In genomic region chr6:138677538-138677937, GRCh38 we compare ENCODE assay signal across 2 cellular contexts.
TF ChIP-seq lines count a peak whose summit lies in the region.

No MANE protein-coding gene starts in this region.

TF ChIP-seq in GM23338, 12 proteins besides CTCF, POLR2A, EP300 and RAD21:
- TF ChIP-seq ETS1 (IDR thresholded peaks at IDR 0.05) (no peak), NANOG (IDR thresholded peaks at IDR 0.05; ENCODE audit: borderline replicate concordance) (no peak), STAT1 (IDR thresholded peaks at IDR 0.05; ENCODE audit: unreplicated experiment) (no peak), EZH2phosphoT487 (IDR thresholded peaks at IDR 0.05; ENCODE audit: unreplicated experiment) (no peak), EZH2 (IDR thresholded peaks at IDR 0.05; ENCODE audit: low read depth, unreplicated experiment) (no peak), ZNF331 (CRISPR knock-in tag; IDR thresholded peaks at IDR 0.05; ENCODE audit: low read depth) (no peak), ZNF462 (CRISPR knock-in tag; IDR thresholded peaks at IDR 0.05) (no peak), ZNF114 (CRISPR knock-in tag; IDR thresholded peaks at IDR 0.05) (no peak), POLR2AphosphoS5 (IDR thresholded peaks at IDR 0.05; ENCODE audit: low read depth) (no peak), JUNB (IDR thresholded peaks at IDR 0.05; ENCODE audit: unreplicated experiment) (no peak), CREB1 (CRISPR knock-in tag; IDR thresholded peaks at IDR 0.05; ENCODE audit: low read depth) (no peak)
- TF ChIP-seq, protein P1, sequence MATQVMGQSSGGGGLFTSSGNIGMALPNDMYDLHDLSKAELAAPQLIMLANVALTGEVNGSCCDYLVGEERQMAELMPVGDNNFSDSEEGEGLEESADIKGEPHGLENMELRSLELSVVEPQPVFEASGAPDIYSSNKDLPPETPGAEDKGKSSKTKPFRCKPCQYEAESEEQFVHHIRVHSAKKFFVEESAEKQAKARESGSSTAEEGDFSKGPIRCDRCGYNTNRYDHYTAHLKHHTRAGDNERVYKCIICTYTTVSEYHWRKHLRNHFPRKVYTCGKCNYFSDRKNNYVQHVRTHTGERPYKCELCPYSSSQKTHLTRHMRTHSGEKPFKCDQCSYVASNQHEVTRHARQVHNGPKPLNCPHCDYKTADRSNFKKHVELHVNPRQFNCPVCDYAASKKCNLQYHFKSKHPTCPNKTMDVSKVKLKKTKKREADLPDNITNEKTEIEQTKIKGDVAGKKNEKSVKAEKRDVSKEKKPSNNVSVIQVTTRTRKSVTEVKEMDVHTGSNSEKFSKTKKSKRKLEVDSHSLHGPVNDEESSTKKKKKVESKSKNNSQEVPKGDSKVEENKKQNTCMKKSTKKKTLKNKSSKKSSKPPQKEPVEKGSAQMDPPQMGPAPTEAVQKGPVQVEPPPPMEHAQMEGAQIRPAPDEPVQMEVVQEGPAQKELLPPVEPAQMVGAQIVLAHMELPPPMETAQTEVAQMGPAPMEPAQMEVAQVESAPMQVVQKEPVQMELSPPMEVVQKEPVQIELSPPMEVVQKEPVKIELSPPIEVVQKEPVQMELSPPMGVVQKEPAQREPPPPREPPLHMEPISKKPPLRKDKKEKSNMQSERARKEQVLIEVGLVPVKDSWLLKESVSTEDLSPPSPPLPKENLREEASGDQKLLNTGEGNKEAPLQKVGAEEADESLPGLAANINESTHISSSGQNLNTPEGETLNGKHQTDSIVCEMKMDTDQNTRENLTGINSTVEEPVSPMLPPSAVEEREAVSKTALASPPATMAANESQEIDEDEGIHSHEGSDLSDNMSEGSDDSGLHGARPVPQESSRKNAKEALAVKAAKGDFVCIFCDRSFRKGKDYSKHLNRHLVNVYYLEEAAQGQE (IDR thresholded peaks at IDR 0.05; ENCODE audit: unreplicated experiment), result no peak

TF ChIP-seq in IMR-90, 13 proteins besides CTCF, POLR2A, EP300 and RAD21 (continued from another document):
- no peak for TF ChIP-seq USF2 (IDR thresholded peaks at IDR 0.05; ENCODE audit: low read depth, low read length)
- no peak for TF ChIP-seq SMC3 (IDR thresholded peaks at IDR 0.05; ENCODE audit: low read depth, low read length)
- TF ChIP-seq RCOR1 (IDR thresholded peaks at IDR 0.05; ENCODE audit: insufficient replicate concordance, low read length), result no peak
- TF ChIP-seq MAZ (IDR thresholded peaks at IDR 0.05; ENCODE audit: borderline replicate concordance, low read depth, low read length), result no peak
- TF ChIP-seq CHD1 (IDR thresholded peaks at IDR 0.05; ENCODE audit: low read depth, low read length), result no peak
- no peak for TF ChIP-seq MAFK (IDR thresholded peaks at IDR 0.05; ENCODE audit: low read depth, low read length)
- no peak for TF ChIP-seq ELK1 (IDR thresholded peaks at IDR 0.05; ENCODE audit: borderline replicate concordance, low read depth, low read length)
- TF ChIP-seq NFE2L2 (IDR thresholded peaks at IDR 0.05; ENCODE audit: low read depth, low read length), result no peak
- TF ChIP-seq FOS (IDR thresholded peaks at IDR 0.05; ENCODE audit: low read depth, low read length), result no peak
